ENCODE assay signal across 24 cellular contexts in the genomic region with DNA sequence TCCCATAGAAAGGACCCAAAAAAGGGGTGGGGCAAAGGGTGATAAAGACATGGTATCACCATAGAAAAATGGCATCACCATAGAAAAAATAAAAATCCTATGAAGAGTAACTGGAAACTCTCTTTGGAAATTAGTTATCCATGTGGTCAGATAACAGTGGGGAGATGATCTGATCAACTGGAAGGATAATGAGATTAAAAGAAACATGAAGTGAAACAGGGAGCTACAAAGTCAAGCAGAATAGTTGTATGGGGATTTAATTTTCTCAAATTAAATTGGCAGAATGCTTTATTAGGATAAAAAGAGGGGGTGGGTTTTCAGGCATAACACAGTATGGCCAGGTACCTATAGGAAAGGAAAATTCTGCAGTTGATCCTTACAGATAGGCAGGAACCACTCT.
"Had no signal": no experiment of that assay in that cellular context is flagged by ENCODE, and none has a peak within 500 bp of the region (broad histone marks: within the 10 kb centered on the region; RNA-seq: fewer than 3 reads in every experiment).

No MANE protein-coding gene starts in this region.

- H3K9me3 Mint-ChIP-seq: naive thymus-derived CD4-positive, alpha-beta T cell; natural killer cell treated with Interleukin-12 subunit alpha and Interleukin-12 subunit beta and Interleukin-15 and Interleukin-18, amount 100 ng/mL, for 72 hours; stimulated activated naive B cell treated with anti-CD40 and anti-IgM and Interleukin-4, amounts not matched to agents 10 μg/mL and 1 μg/mL and 100 μg/mL, for 72 hours had no signal

- H3K27me3 Mint-ChIP-seq: naive thymus-derived CD4-positive, alpha-beta T cell; natural killer cell treated with Interleukin-12 subunit alpha and Interleukin-12 subunit beta and Interleukin-15 and Interleukin-18, amount 100 ng/mL, for 72 hours; progenitor cell of endocrine pancreas; stimulated activated naive B cell treated with anti-CD40 and anti-IgM and Interleukin-4, amounts not matched to agents 10 μg/mL and 1 μg/mL and 100 μg/mL, for 72 hours had no signal

- H3K4me3 ChIP-seq: left ventricle myocardium inferior, lung, mucosa of descending colon, ovary, right atrium auricular region, right lobe of liver, stomach, testis, thyroid gland, transverse colon, upper lobe of left lung, vagina had no signal

- H3K27me3 ChIP-seq: ovary, right atrium auricular region, right lobe of liver, stomach, testis, thyroid gland, transverse colon, upper lobe of left lung, vagina had no signal

- H3K4me1 ChIP-seq: left ventricle myocardium inferior, right atrium auricular region, right lobe of liver, stomach, testis, thyroid gland, transverse colon, vagina had no signal

- DNase-seq: islet precursor cell; left ventricle myocardium inferior; mesendoderm; midbrain; mucosa of descending colon; naive thymus-derived CD4-positive, alpha-beta T cell; ovary; right lobe of liver; stimulated activated CD4-positive, alpha-beta T cell treated with anti-CD3 and anti-CD28 coated beads, Interleukin-12 subunit alpha, Interleukin-12 subunit beta, amount 100 ng/mL, for 4 hours; stimulated activated CD4-positive, alpha-beta T cell treated with anti-CD3 and anti-CD28 coated beads, Interleukin-15, amount 100 ng/mL, for 24 hours; stimulated activated CD4-positive, alpha-beta T cell treated with anti-CD3 and anti-CD28 coated beads, Interleukin-2, amount 100 ng/mL, for 24 hours; stimulated activated CD4-positive, alpha-beta T cell treated with anti-CD3 and anti-CD28 coated beads, Interleukin-4, amount 100 ng/mL, for 1 hour; stimulated activated naive B cell treated with anti-CD40 and anti-IgM and Interleukin-4, amounts not matched to agents 10 μg/mL and 1 μg/mL and 100 μg/mL, for 72 hours; stimulated activated naive CD8-positive, alpha-beta T cell treated with anti-CD3 and anti-CD28 coated beads, Interleukin-15, Interleukin-2, amounts not matched to agents 100 U/mL and 50 U/mL, for 24 hours; stomach; testis; thyroid gland; transverse colon; upper lobe of left lung had no signal

- H3K4me1 Mint-ChIP-seq: naive thymus-derived CD4-positive, alpha-beta T cell had no signal

- ATAC-seq: mucosa of descending colon; naive thymus-derived CD4-positive, alpha-beta T cell; natural killer cell treated with Interleukin-12 subunit alpha and Interleukin-12 subunit beta and Interleukin-15 and Interleukin-18, amount 100 ng/mL, for 72 hours; right lobe of liver; stimulated activated naive B cell treated with anti-CD40 and anti-IgM and Interleukin-4, amounts not matched to agents 10 μg/mL and 1 μg/mL and 100 μg/mL, for 72 hours; stimulated activated naive CD8-positive, alpha-beta T cell treated with anti-CD3 and anti-CD28 coated beads, Interleukin-15, Interleukin-2, amounts not matched to agents 100 U/mL and 50 U/mL, for 24 hours had no signal

- H3K4me3 Mint-ChIP-seq: naive thymus-derived CD4-positive, alpha-beta T cell; natural killer cell treated with Interleukin-12 subunit alpha and Interleukin-12 subunit beta and Interleukin-15 and Interleukin-18, amount 100 ng/mL, for 72 hours; stimulated activated naive B cell treated with anti-CD40 and anti-IgM and Interleukin-4, amounts not matched to agents 10 μg/mL and 1 μg/mL and 100 μg/mL, for 72 hours had no signal

- H3K36me3 Mint-ChIP-seq: naive thymus-derived CD4-positive, alpha-beta T cell; stimulated activated naive B cell treated with anti-CD40 and anti-IgM and Interleukin-4, amounts not matched to agents 10 μg/mL and 1 μg/mL and 100 μg/mL, for 72 hours had no signal

- H3K27ac ChIP-seq: left ventricle myocardium inferior, ovary, right atrium auricular region, right lobe of liver, stomach, testis, thyroid gland, transverse colon, vagina had no signal

- H3K9me3 ChIP-seq: left ventricle myocardium inferior, mucosa of descending colon, ovary, right atrium auricular region, right lobe of liver, stomach, testis, thyroid gland, transverse colon, upper lobe of left lung, vagina had no signal

- H3K27ac Mint-ChIP-seq: naive thymus-derived CD4-positive, alpha-beta T cell; natural killer cell treated with Interleukin-12 subunit alpha and Interleukin-12 subunit beta and Interleukin-15 and Interleukin-18, amount 100 ng/mL, for 72 hours; progenitor cell of endocrine pancreas; stimulated activated naive B cell treated with anti-CD40 and anti-IgM and Interleukin-4, amounts not matched to agents 10 μg/mL and 1 μg/mL and 100 μg/mL, for 72 hours had no signal

- H3K36me3 ChIP-seq: ovary, thyroid gland, transverse colon had no signal
